Comparison of ENCODE assay signal across 1 cellular context in the genomic region with DNA sequence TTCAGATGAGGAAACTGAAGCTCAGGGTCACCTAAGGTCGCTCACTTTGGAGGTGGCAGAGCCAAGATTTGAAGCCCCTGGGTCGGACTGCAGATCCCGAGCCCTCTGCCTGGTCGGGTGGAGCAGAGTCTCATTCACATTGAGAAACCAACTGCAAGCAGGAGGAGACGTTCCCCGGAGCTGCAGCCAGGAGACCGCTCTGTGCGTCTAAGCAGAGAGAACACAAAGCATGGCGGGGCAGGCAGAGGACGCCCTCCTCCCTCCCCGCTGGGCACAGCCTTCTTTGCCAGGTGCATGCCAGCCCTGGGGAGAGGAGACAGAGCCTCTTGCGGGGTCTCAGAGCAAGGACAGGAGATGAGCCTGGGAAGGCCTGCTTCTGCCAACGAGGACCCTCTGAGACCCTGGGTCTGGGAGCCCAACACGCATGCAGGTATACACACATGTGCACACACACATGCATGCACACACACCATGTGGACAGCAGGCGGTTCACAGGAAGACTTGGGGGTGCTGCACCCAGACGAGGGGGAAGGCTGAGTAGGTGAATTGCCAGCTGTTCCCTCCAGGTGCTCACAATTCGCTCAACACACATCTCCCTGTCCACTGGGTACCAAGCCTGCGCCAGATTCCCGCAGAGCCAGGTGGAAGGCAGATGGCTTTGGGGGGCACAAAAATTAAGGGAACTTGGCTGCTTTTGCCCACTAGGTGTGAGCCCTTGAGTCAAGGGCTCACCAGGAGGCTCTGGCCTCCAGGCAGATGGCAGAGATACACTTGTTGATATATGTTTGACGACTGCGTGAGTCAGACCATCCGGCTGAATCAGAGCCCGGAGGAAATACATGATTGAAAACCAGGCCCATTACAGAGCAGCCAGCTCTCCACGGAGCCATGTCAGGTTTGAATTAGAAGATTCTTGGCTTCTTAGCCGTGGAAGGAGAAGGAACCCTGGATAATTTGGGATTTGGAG.
TF ChIP-seq lines count a peak whose summit lies in the region.

No MANE protein-coding gene starts in this region.

TF ChIP-seq in SK-N-SH, 30 proteins besides CTCF, POLR2A, EP300 and RAD21 (continued from another document):
- TF ChIP-seq, protein P1, sequence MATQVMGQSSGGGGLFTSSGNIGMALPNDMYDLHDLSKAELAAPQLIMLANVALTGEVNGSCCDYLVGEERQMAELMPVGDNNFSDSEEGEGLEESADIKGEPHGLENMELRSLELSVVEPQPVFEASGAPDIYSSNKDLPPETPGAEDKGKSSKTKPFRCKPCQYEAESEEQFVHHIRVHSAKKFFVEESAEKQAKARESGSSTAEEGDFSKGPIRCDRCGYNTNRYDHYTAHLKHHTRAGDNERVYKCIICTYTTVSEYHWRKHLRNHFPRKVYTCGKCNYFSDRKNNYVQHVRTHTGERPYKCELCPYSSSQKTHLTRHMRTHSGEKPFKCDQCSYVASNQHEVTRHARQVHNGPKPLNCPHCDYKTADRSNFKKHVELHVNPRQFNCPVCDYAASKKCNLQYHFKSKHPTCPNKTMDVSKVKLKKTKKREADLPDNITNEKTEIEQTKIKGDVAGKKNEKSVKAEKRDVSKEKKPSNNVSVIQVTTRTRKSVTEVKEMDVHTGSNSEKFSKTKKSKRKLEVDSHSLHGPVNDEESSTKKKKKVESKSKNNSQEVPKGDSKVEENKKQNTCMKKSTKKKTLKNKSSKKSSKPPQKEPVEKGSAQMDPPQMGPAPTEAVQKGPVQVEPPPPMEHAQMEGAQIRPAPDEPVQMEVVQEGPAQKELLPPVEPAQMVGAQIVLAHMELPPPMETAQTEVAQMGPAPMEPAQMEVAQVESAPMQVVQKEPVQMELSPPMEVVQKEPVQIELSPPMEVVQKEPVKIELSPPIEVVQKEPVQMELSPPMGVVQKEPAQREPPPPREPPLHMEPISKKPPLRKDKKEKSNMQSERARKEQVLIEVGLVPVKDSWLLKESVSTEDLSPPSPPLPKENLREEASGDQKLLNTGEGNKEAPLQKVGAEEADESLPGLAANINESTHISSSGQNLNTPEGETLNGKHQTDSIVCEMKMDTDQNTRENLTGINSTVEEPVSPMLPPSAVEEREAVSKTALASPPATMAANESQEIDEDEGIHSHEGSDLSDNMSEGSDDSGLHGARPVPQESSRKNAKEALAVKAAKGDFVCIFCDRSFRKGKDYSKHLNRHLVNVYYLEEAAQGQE (IDR thresholded peaks at IDR 0.05; ENCODE audit: low read depth, low read length) = no peak
- TF ChIP-seq MXI1 (IDR thresholded peaks at IDR 0.05; ENCODE audit: low read depth, low read length) = no peak
- TF ChIP-seq, protein P2, sequence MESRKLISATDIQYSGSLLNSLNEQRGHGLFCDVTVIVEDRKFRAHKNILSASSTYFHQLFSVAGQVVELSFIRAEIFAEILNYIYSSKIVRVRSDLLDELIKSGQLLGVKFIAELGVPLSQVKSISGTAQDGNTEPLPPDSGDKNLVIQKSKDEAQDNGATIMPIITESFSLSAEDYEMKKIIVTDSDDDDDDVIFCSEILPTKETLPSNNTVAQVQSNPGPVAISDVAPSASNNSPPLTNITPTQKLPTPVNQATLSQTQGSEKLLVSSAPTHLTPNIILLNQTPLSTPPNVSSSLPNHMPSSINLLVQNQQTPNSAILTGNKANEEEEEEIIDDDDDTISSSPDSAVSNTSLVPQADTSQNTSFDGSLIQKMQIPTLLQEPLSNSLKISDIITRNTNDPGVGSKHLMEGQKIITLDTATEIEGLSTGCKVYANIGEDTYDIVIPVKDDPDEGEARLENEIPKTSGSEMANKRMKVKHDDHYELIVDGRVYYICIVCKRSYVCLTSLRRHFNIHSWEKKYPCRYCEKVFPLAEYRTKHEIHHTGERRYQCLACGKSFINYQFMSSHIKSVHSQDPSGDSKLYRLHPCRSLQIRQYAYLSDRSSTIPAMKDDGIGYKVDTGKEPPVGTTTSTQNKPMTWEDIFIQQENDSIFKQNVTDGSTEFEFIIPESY (IDR thresholded peaks at IDR 0.05; ENCODE audit: borderline replicate concordance, low read depth) = no peak
- TF ChIP-seq FOXJ3 (CRISPR knock-in tag; IDR thresholded peaks at IDR 0.05) = no peak
- peak; percentile 89 for TF ChIP-seq JUND (IDR thresholded peaks at IDR 0.05)
- TF ChIP-seq, protein P3, sequence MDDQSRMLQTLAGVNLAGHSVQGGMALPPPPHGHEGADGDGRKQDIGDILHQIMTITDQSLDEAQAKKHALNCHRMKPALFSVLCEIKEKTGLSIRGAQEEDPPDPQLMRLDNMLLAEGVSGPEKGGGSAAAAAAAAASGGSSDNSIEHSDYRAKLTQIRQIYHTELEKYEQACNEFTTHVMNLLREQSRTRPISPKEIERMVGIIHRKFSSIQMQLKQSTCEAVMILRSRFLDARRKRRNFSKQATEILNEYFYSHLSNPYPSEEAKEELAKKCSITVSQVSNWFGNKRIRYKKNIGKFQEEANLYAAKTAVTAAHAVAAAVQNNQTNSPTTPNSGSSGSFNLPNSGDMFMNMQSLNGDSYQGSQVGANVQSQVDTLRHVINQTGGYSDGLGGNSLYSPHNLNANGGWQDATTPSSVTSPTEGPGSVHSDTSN (IDR thresholded peaks at IDR 0.05) = peak; percentile 94
- no peak for TF ChIP-seq GATA2 (CRISPR knock-in tag; IDR thresholded peaks at IDR 0.05)
- TF ChIP-seq, protein P4, sequence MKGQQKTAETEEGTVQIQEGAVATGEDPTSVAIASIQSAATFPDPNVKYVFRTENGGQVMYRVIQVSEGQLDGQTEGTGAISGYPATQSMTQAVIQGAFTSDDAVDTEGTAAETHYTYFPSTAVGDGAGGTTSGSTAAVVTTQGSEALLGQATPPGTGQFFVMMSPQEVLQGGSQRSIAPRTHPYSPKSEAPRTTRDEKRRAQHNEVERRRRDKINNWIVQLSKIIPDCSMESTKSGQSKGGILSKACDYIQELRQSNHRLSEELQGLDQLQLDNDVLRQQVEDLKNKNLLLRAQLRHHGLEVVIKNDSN (IDR thresholded peaks at IDR 0.05; ENCODE audit: borderline replicate concordance, low read depth) = no peak
- TF ChIP-seq RCOR1 (IDR thresholded peaks at IDR 0.05; ENCODE audit: low read length) = no peak
- peak; percentile 73; the same call in 1 of the 2 replicates for TF ChIP-seq POLR2AphosphoS5 (IDR thresholded peaks at IDR 0.05; ENCODE audit: low read depth, low read length)
- TF ChIP-seq RXRA (IDR thresholded peaks at IDR 0.05; ENCODE audit: borderline replicate concordance, low read depth) = no peak
- TF ChIP-seq ELF1 (IDR thresholded peaks at IDR 0.05) = no peak
TF ChIP-seq in SK-N-SH: peak in this region for 11.
